In genomic region chr6:42727084-42727601, GRCh38 we compare ENCODE assay signal across 8 cellular contexts. TPM values are rescaled to one million over a fixed set of nuclear protein-coding genes. Genes with fewer than 3 reads are reported as not detected.
A peak's percentile ranks its signal among the peaks of the same experiment; 100 is the strongest.
DNase-seq lines count a peak whose midpoint lies in the region; ATAC-seq and TF ChIP-seq lines count a peak whose summit lies in the region.

No MANE protein-coding gene starts in this region.

- POLR2A ChIA-PET in PC-9 (lab: Charles Lee; ENCODE audit: unreplicated experiment), result no interaction called here

- H3K4me2 ChIP-seq in SU-DHL-6 (ENCODE audit: low read depth, low read length, poor library complexity, severe bottlenecking) (no peak overlapping the region), PC-9 (no peak overlapping the region)

- no peaks in the 10 kb centered on the region for H3K79me2 ChIP-seq in SU-DHL-6 (ENCODE audit: insufficient read depth, low read length)
- no peaks in the 10 kb centered on the region for H3K79me2 ChIP-seq in PC-9 (ENCODE audit: low read depth)

- H2AFZ ChIP-seq in SU-DHL-6 (ENCODE audit: low read depth, low read length, severe bottlenecking), result peak overlapping the region; percentile 73
- no peak overlapping the region for H2AFZ ChIP-seq in PC-9

- H3K9ac ChIP-seq in SU-DHL-6 (ENCODE audit: low read length), result no peak overlapping the region

- no peaks in the 10 kb centered on the region for H3K9me3 ChIP-seq in SU-DHL-6 (ENCODE audit: insufficient read depth, low read length)
- no peaks in the 10 kb centered on the region for H3K9me3 ChIP-seq in PC-9 (ENCODE audit: insufficient read depth, low read depth)

- H3K36me3 ChIP-seq in SU-DHL-6 (ENCODE audit: low read length), result no peaks in the 10 kb centered on the region
- no peaks in the 10 kb centered on the region for H3K36me3 ChIP-seq in PC-9 (ENCODE audit: low read depth)

- H3K9me2 ChIP-seq in SU-DHL-6 (replicated peaks; ENCODE audit: insufficient read depth, low read length) (no peaks in the 10 kb centered on the region), PC-9 (ENCODE audit: insufficient read depth) (no peaks in the 10 kb centered on the region)

- H4K20me1 ChIP-seq in SU-DHL-6 (ENCODE audit: low read depth, low read length) (no peaks in the 10 kb centered on the region), PC-9 (ENCODE audit: insufficient read depth) (no peaks in the 10 kb centered on the region)

- no peaks in the 10 kb centered on the region for H3K27me3 ChIP-seq in SU-DHL-6 (ENCODE audit: low read length)
- H3K27me3 ChIP-seq in PC-9 (ENCODE audit: insufficient read depth, low read depth), result no peaks in the 10 kb centered on the region

- DNase-seq in epithelial cell of proximal tubule (ENCODE audit: low read depth), result no peak
- DNase-seq in occipital lobe (lab: John Stamatoyannopoulos, UW), result peak; percentile 30
- no peak for DNase-seq in PC-9
- no peak for DNase-seq in GF-D8 (lab: John Stamatoyannopoulos, UW)
- no peak for DNase-seq in MV-4-11 (lab: John Stamatoyannopoulos, UW)

- intact Hi-C loops in PC-9 (cut with micrococcal nuclease; ENCODE audit: unreplicated experiment), result loop anchor here (5.0 to 10.0 kb wide), 4 partner anchors 35 to 942 kb away; partner anchors contain the start of genes PRICKLE4 and TOMM6

- no peak for ATAC-seq in HG03460 (IDR thresholded peaks at IDR 0.05; ENCODE audit: unreplicated experiment)

- no TSS peak for BruUV-seq in PC-9 (replicated peaks; lab: Mats Ljungman, UMichigan)

- no peak overlapping the region for H3K27ac ChIP-seq in SU-DHL-6 (ENCODE audit: low read depth, low read length)
- no peak overlapping the region for H3K27ac ChIP-seq in PC-9

- TF ChIP-seq CTCF in GM12875 (IDR thresholded peaks at IDR 0.05; ENCODE audit: borderline replicate concordance, insufficient read depth, low read depth, low read length), result no peak
- no peak for TF ChIP-seq CTCF in SU-DHL-6 (IDR thresholded peaks at IDR 0.05; ENCODE audit: insufficient read depth, low read length, poor library complexity, severe bottlenecking)
- TF ChIP-seq CTCF in epithelial cell of proximal tubule (conservative IDR thresholded peaks at IDR 0.05; ENCODE audit: low read depth, low read length), result no peak
- TF ChIP-seq CTCF in PC-9 (conservative IDR thresholded peaks at IDR 0.05), result no peak

- CTCF ChIA-PET in PC-9 (lab: Charles Lee), result interaction anchor here (0.5 to 1.5 kb wide), 3 partner anchors 14 to 65 kb away, joined by 3 to 5 read pairs (median 5); no protein-coding TSS in a partner anchor

- H3K4me3 ChIP-seq in GM12875 (ENCODE audit: low read depth, low read length) (peak overlapping the region; percentile 10), SU-DHL-6 (ENCODE audit: insufficient read depth, low read length, poor library complexity, severe bottlenecking) (no peak overlapping the region), epithelial cell of proximal tubule (ENCODE audit: low read depth, low read length) (peak overlapping the region; percentile 45), PC-9 (no peak overlapping the region)

- H3F3A ChIP-seq in SU-DHL-6 (ENCODE audit: insufficient read depth) (peaks cover 6% of the 10 kb centered on the region), PC-9 (ENCODE audit: insufficient read depth, low read depth) (0 out of 2 replicates have a peak, but pooled peaks cover 3% of the 10 kb centered on the region)

- H3K4me1 ChIP-seq in PC-9 (replicated peaks; ENCODE audit: insufficient read depth), result 0 out of 2 replicates have a peak, but pooled peaks cover 6% of the 10 kb centered on the region

RNA-seq across cellular contexts. Expression of gene PRPH2, which starts 4.7 kb away (rescaled TPM):
- total RNA-seq in epithelial cell of proximal tubule (0.07 and 1.6 TPM in 2 replicates), occipital lobe (5.0 TPM), PC-9 (2021) (not detected in 2 replicates)

RNA-seq across cellular contexts. Expression of gene TBCC, which starts 18.8 kb away (rescaled TPM):
- total RNA-seq in epithelial cell of proximal tubule, result 25.4 and 49.0 TPM in 2 replicates
- total RNA-seq in occipital lobe, result 63.2 TPM
- total RNA-seq in PC-9 (2021), result 12.3 and 15.1 TPM in 2 replicates

RNA-seq across cellular contexts. Expression of gene BICRAL, which starts 54.7 kb away (rescaled TPM):
- total RNA-seq in epithelial cell of proximal tubule (2.7 and 2.9 TPM in 2 replicates), occipital lobe (28.2 TPM), PC-9 (2021) (8.5 and 12.9 TPM in 2 replicates)

Comparison
In these comparisons a context has a peak if more than half of its experiments do, and no peak if none do; other contexts are left out.
1. H3K4me3 ChIP-seq: peak in GM12875 (single experiment) and epithelial cell of proximal tubule (single experiment); none in SU-DHL-6 (single experiment) and PC-9 (single experiment).